8 cellular contexts compared by ENCODE assay signal in genomic region chr3:67653425-67654098, GRCh38. TPM values are rescaled to one million over a fixed set of nuclear protein-coding genes. Genes with fewer than 3 reads are reported as not detected.
DNase-seq lines count a peak whose midpoint lies in the region; ATAC-seq lines count a peak whose summit lies in the region.

No MANE protein-coding gene starts in this region.

- peak; percentile 28 for ATAC-seq in GM21447 (IDR thresholded peaks at IDR 0.05; ENCODE audit: unreplicated experiment)
- ATAC-seq in activated naive CD4-positive, alpha-beta T cell treated with anti-CD3 and anti-CD28 coated beads, Interleukin-2, amount 50 U/mL, for 72 hours: no peak
- no peak for ATAC-seq in stimulated activated naive CD8-positive, alpha-beta T cell treated with anti-CD3 and anti-CD28 coated beads, Interleukin-15, amount 100 ng/mL, for 72 hours

- peak overlapping the region; percentile 78 to 82 (median 79) for H3K4me3 Mint-ChIP-seq in immature natural killer cell
- H3K4me3 Mint-ChIP-seq in stimulated activated naive CD8-positive, alpha-beta T cell treated with anti-CD3 and anti-CD28 coated beads, Interleukin-15, amount 100 ng/mL, for 72 hours: peak overlapping the region; percentile 80 to 84

- peaks cover 2% of the 10 kb centered on the region; the same call in 1 of the 2 replicates for H3K36me3 ChIP-seq in ES-I3 (ENCODE audit: insufficient read depth, low read length)

- peaks cover 32 to 40% of the 10 kb centered on the region in 2 donors for H3K36me3 Mint-ChIP-seq in activated naive CD4-positive, alpha-beta T cell treated with anti-CD3 and anti-CD28 coated beads, Interleukin-2, amount 50 U/mL, for 72 hours
- H3K36me3 Mint-ChIP-seq in immature natural killer cell: peaks cover 0 to 12% (median 2%) of the 10 kb centered on the region in 3 donors

- H3K27ac Mint-ChIP-seq in activated naive CD4-positive, alpha-beta T cell treated with anti-CD3 and anti-CD28 coated beads, Interleukin-2, amount 50 U/mL, for 72 hours: peak overlapping the region; percentile 72 to 95
- H3K27ac Mint-ChIP-seq in immature natural killer cell: peak overlapping the region; percentile 52 to 88 (median 70)
- H3K27ac Mint-ChIP-seq in stimulated activated naive CD8-positive, alpha-beta T cell treated with anti-CD3 and anti-CD28 coated beads, Interleukin-15, amount 100 ng/mL, for 72 hours: peak overlapping the region; percentile 64 to 94

- H3K9me3 ChIP-seq in ES-I3 (ENCODE audit: control insufficient read depth, insufficient read depth, low read length): no peaks in the 10 kb centered on the region; the same call in 1 of the 2 replicates

- peaks cover 14 to 15% of the 10 kb centered on the region in 2 donors for H3K9me3 Mint-ChIP-seq in activated naive CD4-positive, alpha-beta T cell treated with anti-CD3 and anti-CD28 coated beads, Interleukin-2, amount 50 U/mL, for 72 hours
- H3K9me3 Mint-ChIP-seq in immature natural killer cell: peaks cover 0 to 10% (median 3%) of the 10 kb centered on the region in 6 donors
- peaks cover 13 to 19% of the 10 kb centered on the region in 2 donors for H3K9me3 Mint-ChIP-seq in stimulated activated naive CD8-positive, alpha-beta T cell treated with anti-CD3 and anti-CD28 coated beads, Interleukin-15, amount 100 ng/mL, for 72 hours

- DNase-seq in HS-5 (ENCODE audit: low read depth) (peak; percentile 35), immature natural killer cell (no peak), NCI-H524 treated with DMSO at 0.1 percent for 48 hours (lab: John Stamatoyannopoulos, UW) (no peak)
- DNase-seq in activated naive CD4-positive, alpha-beta T cell treated with anti-CD3 and anti-CD28 coated beads, Interleukin-2, amount 50 U/mL, for 72 hours (ENCODE audit: low spot score in 2 of 2): no peak
- no peak for DNase-seq in stimulated activated naive CD8-positive, alpha-beta T cell treated with anti-CD3 and anti-CD28 coated beads, Interleukin-15, amount 100 ng/mL, for 72 hours
- no peak for DNase-seq in effector CD4-positive, alpha-beta T cell

- H3K4me1 Mint-ChIP-seq in immature natural killer cell: peaks cover 64 to 76% of the 10 kb centered on the region in 2 donors
- H3K4me1 Mint-ChIP-seq in stimulated activated naive CD8-positive, alpha-beta T cell treated with anti-CD3 and anti-CD28 coated beads, Interleukin-15, amount 100 ng/mL, for 72 hours: peaks cover 63% of the 10 kb centered on the region

- H3K9ac ChIP-seq in ES-I3 (ENCODE audit: low read depth, low read length): peak overlapping the region; percentile 74

- no peaks in the 10 kb centered on the region for H3K4me1 ChIP-seq in ES-I3 (ENCODE audit: insufficient read depth, low read length)

- H3K27me3 Mint-ChIP-seq in immature natural killer cell (ENCODE audit: low read depth in 3 of 3): peaks cover 10 to 16% (median 15%) of the 10 kb centered on the region in 3 donors
- no peaks in the 10 kb centered on the region for H3K27me3 Mint-ChIP-seq in stimulated activated naive CD8-positive, alpha-beta T cell treated with anti-CD3 and anti-CD28 coated beads, Interleukin-15, amount 100 ng/mL, for 72 hours

RNA-seq across cellular contexts. Expression of gene SUCLG2, which starts 0.8 kb away (rescaled TPM):
- total RNA-seq in activated naive CD4-positive, alpha-beta T cell treated with anti-CD3 and anti-CD28 coated beads, Interleukin-2, amount 50 U/mL, for 72 hours: 10 to 100 TPM; 48.1 to 70.6 TPM
- polyA plus RNA-seq in immature natural killer cell: 10 to 100 TPM; 49.4 to 67.1 (median 58.2) TPM
